ENCODE assay signal across 11 cellular contexts in genomic region chr2:234978466-234979203, GRCh38. TPM values are rescaled to one million over a fixed set of nuclear protein-coding genes. Genes with fewer than 3 reads are reported as not detected.
DNase-seq lines count a peak whose midpoint lies in the region; ATAC-seq and TF ChIP-seq lines count a peak whose summit lies in the region.
"Had no signal": no experiment of that assay in that cellular context is flagged by ENCODE, and none has a peak within 500 bp of the region (broad histone marks: within the 10 kb centered on the region; RNA-seq: fewer than 3 reads in every experiment).

No MANE protein-coding gene starts in this region.

- H3K4me3 Mint-ChIP-seq in T-helper 17 cell = no peak overlapping the region

- no peak overlapping the region for H3K27ac Mint-ChIP-seq in T-helper 17 cell

- CTCF ChIA-PET in PC-3 (lab: Charles Lee) = interaction anchor here (0.9 kb wide), 1 partner anchor 26 kb away, joined by 3 read pairs; no protein-coding TSS in a partner anchor

- no peaks in the 10 kb centered on the region for H3K9me3 ChIP-seq in PC-3 (ENCODE audit: low read length)
- no peaks in the 10 kb centered on the region for H3K9me3 ChIP-seq in fibroblast of lung (ENCODE audit: control insufficient read depth, insufficient read depth, low read depth, low read length)
- no peaks in the 10 kb centered on the region for H3K9me3 ChIP-seq in prostate gland
- H3K9me3 ChIP-seq in T-helper 17 cell (ENCODE audit: control insufficient read depth, low read length, poor library complexity, severe bottlenecking) = no peaks in the 10 kb centered on the region
- H3K9me3 ChIP-seq in hepatocyte (ENCODE audit: low read depth) = no peaks in the 10 kb centered on the region
- H3K9me3 ChIP-seq: testis had no signal

- H3K4me1 Mint-ChIP-seq in T-helper 17 cell = no peaks in the 10 kb centered on the region

- H3F3A ChIP-seq in PC-3 (ENCODE audit: low read length, unreplicated experiment) = peaks cover 19% of the 10 kb centered on the region

- POLR2A ChIA-PET in PC-3 (lab: Charles Lee; ENCODE audit: unreplicated experiment) = no interaction called here

- H3K36me3 Mint-ChIP-seq in T-helper 17 cell (ENCODE audit: low read depth) = no peaks in the 10 kb centered on the region

- H3K79me2 ChIP-seq in PC-3 (ENCODE audit: low read length) (peaks cover 90% of the 10 kb centered on the region), fibroblast of lung (ENCODE audit: control insufficient read depth, insufficient read depth, low read length) (peaks cover 91% of the 10 kb centered on the region), hepatocyte (peaks cover 90% of the 10 kb centered on the region)

- peak overlapping the region; percentile 90 for H3K4me2 ChIP-seq in PC-3 (ENCODE audit: low read length)
- no peak overlapping the region for H3K4me2 ChIP-seq in fibroblast of lung (ENCODE audit: extremely low read depth, insufficient read depth, low read length)
- H3K4me2 ChIP-seq in hepatocyte = no peak overlapping the region

- TF ChIP-seq CTCF in PC-3 (conservative IDR thresholded peaks at IDR 0.05; ENCODE audit: low read depth, low read length) (no peak), fibroblast of lung (conservative IDR thresholded peaks at IDR 0.05 in 1 of 2, IDR thresholded peaks at IDR 0.05 in 1 of 2; ENCODE audit: low read depth in 1 of 2, low read length in 2 of 2) (no peak), prostate gland (IDR thresholded peaks at IDR 0.05) (no peak), hepatocyte (IDR thresholded peaks at IDR 0.05; ENCODE audit: poor library complexity) (no peak)

- intact Hi-C loops in PC-3 (cut with micrococcal nuclease) = no loop called here
- intact Hi-C loops in prostate gland (cut with DNase I) = no loop called here

- H3K36me3 ChIP-seq in PC-3 (ENCODE audit: low read depth, low read length) = 0 out of 2 replicates have a peak, but pooled peaks cover 3% of the 10 kb centered on the region
- H3K36me3 ChIP-seq in fibroblast of lung (ENCODE audit: control insufficient read depth, insufficient read depth, low read length) = peaks cover 17% of the 10 kb centered on the region
- H3K36me3 ChIP-seq in prostate gland = no peaks in the 10 kb centered on the region
- no peaks in the 10 kb centered on the region for H3K36me3 ChIP-seq in hepatocyte (replicated peaks; ENCODE audit: insufficient read depth, low read depth)

- ATAC-seq in PC-3 = peak; percentile 31
- no peak for ATAC-seq in T-helper 17 cell
- no peak for ATAC-seq in GM19463 (IDR thresholded peaks at IDR 0.05; ENCODE audit: unreplicated experiment)
- ATAC-seq in GM21717 (IDR thresholded peaks at IDR 0.05; ENCODE audit: unreplicated experiment) = no peak

- TSS peak; percentile 11 for BruUV-seq in PC-3 (replicated peaks; lab: Mats Ljungman, UMichigan)

- H3K9me2 ChIP-seq in PC-3 (replicated peaks; ENCODE audit: low read length) (no peaks in the 10 kb centered on the region), hepatocyte (replicated peaks; ENCODE audit: insufficient read depth) (no peaks in the 10 kb centered on the region)

- no peak for TF ChIP-seq POLR2A in prostate gland (IDR thresholded peaks at IDR 0.05)

- peak overlapping the region; percentile 48 for H2AFZ ChIP-seq in PC-3 (ENCODE audit: low read length)
- no peak overlapping the region for H2AFZ ChIP-seq in fibroblast of lung (ENCODE audit: low read length)
- no peak overlapping the region for H2AFZ ChIP-seq in hepatocyte

- H4K20me1 ChIP-seq in PC-3 (ENCODE audit: low read length) = no peaks in the 10 kb centered on the region
- H4K20me1 ChIP-seq in fibroblast of lung (ENCODE audit: control insufficient read depth, extremely low read depth, insufficient read depth, low read length) = peaks cover 1% of the 10 kb centered on the region
- H4K20me1 ChIP-seq in hepatocyte (ENCODE audit: insufficient read depth, poor library complexity, severe bottlenecking) = peaks cover 45% of the 10 kb centered on the region

- H3K4me1 ChIP-seq in PC-3 (ENCODE audit: insufficient read depth, low read length) = peaks cover 53% of the 10 kb centered on the region
- H3K4me1 ChIP-seq in fibroblast of lung (ENCODE audit: control insufficient read depth, extremely low read depth, insufficient read depth, low read length) = peaks cover 37% of the 10 kb centered on the region
- H3K4me1 ChIP-seq in prostate gland (replicated peaks) = peaks cover 41% of the 10 kb centered on the region
- H3K4me1 ChIP-seq in hepatocyte (ENCODE audit: insufficient read depth) = peaks cover 43% of the 10 kb centered on the region

- H3K4me3 ChIP-seq in PC-3 (ENCODE audit: low read length) = peak overlapping the region; percentile 64
- H3K4me3 ChIP-seq in fibroblast of lung (replicated peaks in 1 of 4; ENCODE audit: control extremely low read depth in 1 of 4, insufficient read depth in 1 of 4, low read depth in 3 of 4, low read length in 4 of 4) = no peak overlapping the region
- peak overlapping the region; percentile 26 to 37 for H3K4me3 ChIP-seq in prostate gland
- no peak overlapping the region for H3K4me3 ChIP-seq in hepatocyte
- H3K4me3 ChIP-seq: SK-N-MC, testis had no signal

- 47% methylated on average over 23 of the region's 23 CpGs for WGBS in prostate gland
- WGBS in hepatocyte (ENCODE audit: low lambda C conversion rate, missing lambda C conversion rate) = 92% methylated on average over 23 of the region's 23 CpGs

- DNase-seq in EH (ENCODE audit: low read depth) (peak; percentile 69), PC-3 (peak; percentile 88), fibroblast of lung (ENCODE audit: low read depth in 2 of 2) (peak; percentile 56 to 77), prostate gland (ENCODE audit: low spot score) (peak; percentile 81), T-helper 17 cell (no peak), hepatocyte (ENCODE audit: low spot score) (no peak)
- DNase-seq: activated T-cell treated with anti-CD3 and anti-CD28 coated beads for 4 hours had no signal

- H3K27me3 Mint-ChIP-seq in T-helper 17 cell = peaks cover 37% of the 10 kb centered on the region

- no peaks in the 10 kb centered on the region for H3K27me3 ChIP-seq in PC-3 (ENCODE audit: low read length)
- no peaks in the 10 kb centered on the region for H3K27me3 ChIP-seq in fibroblast of lung (ENCODE audit: control insufficient read depth, insufficient read depth, low read length)
- H3K27me3 ChIP-seq in prostate gland (replicated peaks; ENCODE audit: insufficient read depth) = no peaks in the 10 kb centered on the region
- no peaks in the 10 kb centered on the region for H3K27me3 ChIP-seq in hepatocyte
- H3K27me3 ChIP-seq: testis had no signal

- peak overlapping the region; percentile 56 for H3K9ac ChIP-seq in PC-3 (ENCODE audit: low read length)
- H3K9ac ChIP-seq in fibroblast of lung (ENCODE audit: insufficient read depth, low read length) = no peak overlapping the region

- H3K27ac ChIP-seq in PC-3 (ENCODE audit: low read length) (peak overlapping the region; percentile 96), fibroblast of lung (ENCODE audit: insufficient read depth, low read length) (peak overlapping the region; percentile 94), prostate gland (peak overlapping the region; percentile 77 to 79), hepatocyte (no peak overlapping the region)
- H3K27ac ChIP-seq: SK-N-MC had no signal

RNA-seq across cellular contexts. Expression of gene SH3BP4, which starts 26.8 kb away (rescaled TPM):
- 35.2 and 47.3 TPM in 2 replicates for total RNA-seq in PC-3 (2014; rRNA removed)
- total RNA-seq in fibroblast of lung = 36.5 and 74.8 TPM in 2 replicates
- 86.6 and 150 TPM in 2 replicates for polyA plus RNA-seq in fibroblast of lung
- 68.3 and 92.3 TPM in 2 replicates for polyA plus RNA-seq in fibroblast of lung (2012)
- polyA minus RNA-seq in fibroblast of lung (ENCODE audit: low replicate concordance) = 287 and 396 TPM in 2 replicates
- 100 to 1,000 TPM in 1 of 2 donors, 10 to 100 TPM in 1; 86.7 to 134 TPM for total RNA-seq in prostate gland
- under 1 TPM; 0.15 to 0.94 TPM for total RNA-seq in T-helper 17 cell
- 32.0 and 35.9 TPM in 2 replicates for total RNA-seq in hepatocyte
- polyA plus RNA-seq in hepatocyte = 20.3 and 23.3 TPM in 2 replicates

Comparison
In these comparisons a context has a peak if more than half of its experiments do, and no peak if none do; other contexts are left out.
1. DNase-seq: peak in EH (single experiment), PC-3 (single experiment), fibroblast of lung (2 of 2) and prostate gland (single experiment); none in T-helper 17 cell (0 of 3) and hepatocyte (single experiment).
2. H3K4me3 ChIP-seq: peak in PC-3 (single experiment) and prostate gland (2 of 2); none in fibroblast of lung (0 of 4) and hepatocyte (single experiment).
3. RNA of gene SH3BP4, which starts 26.8 kb away (total RNA-seq): 86.7 to 134 TPM in prostate gland, 36.5 to 74.8 TPM in fibroblast of lung, 35.2 to 47.3 TPM in PC-3 and 32.0 to 35.9 TPM in hepatocyte; 0.15 to 0.94 TPM in T-helper 17 cell; every median in the first group is over 10 times any median in the second.